In genomic region chr11:133269272-133269671, GRCh38 we compare ENCODE assay signal across 15 cellular contexts.
DNase-seq lines count a peak whose midpoint lies in the region; ATAC-seq lines count a peak whose summit lies in the region.
"Had no signal": no experiment of that assay in that cellular context is flagged by ENCODE, and none has a peak within 500 bp of the region (broad histone marks: within the 10 kb centered on the region; RNA-seq: fewer than 3 reads in every experiment).

No MANE protein-coding gene starts in this region.

- intact Hi-C loops in left cardiac atrium (cut with DNase I), result no loop called here

- DNase-seq in NCI-H146 (lab: John Stamatoyannopoulos, UW) (no peak), substantia nigra (lab: John Stamatoyannopoulos, UW) (no peak), NCI-H2171 (lab: John Stamatoyannopoulos, UW) (no peak), left cardiac atrium (no peak)
- DNase-seq: activated T-cell treated with anti-CD3 and anti-CD28 coated beads, Interleukin-2, amount 50 U/mL, for 24 hours; foreskin fibroblast; NCI-H1436 treated with DMSO at 0.1 percent for 48 hours; occipital lobe; PC-3; stimulated activated CD4-positive, alpha-beta T cell treated with anti-CD3 and anti-CD28 coated beads, Interleukin-2, amount 100 ng/mL, for 24 hours had no signal

- no peak overlapping the region for H3K27ac ChIP-seq in substantia nigra (ENCODE audit: low read depth, low read length, poor library complexity, severe bottlenecking)
- H3K27ac ChIP-seq: suprapubic skin had no signal

- ATAC-seq in GM18511 (IDR thresholded peaks at IDR 0.05; ENCODE audit: unreplicated experiment) (peak; percentile 94), GM19455 (IDR thresholded peaks at IDR 0.05; ENCODE audit: unreplicated experiment) (peak; percentile 96), HG02884 (IDR thresholded peaks at IDR 0.05; ENCODE audit: unreplicated experiment) (peak; percentile 96), HG03558 (IDR thresholded peaks at IDR 0.05; ENCODE audit: extremely low read depth, unreplicated experiment) (peak; percentile 97), left cardiac atrium (no peak)
- ATAC-seq: PC-3 had no signal

Comparison
In these comparisons a context has a peak if more than half of its experiments do, and no peak if none do; other contexts are left out.
1. ATAC-seq: peak in GM18511 (single experiment), GM19455 (single experiment), HG02884 (single experiment) and HG03558 (single experiment); none in left cardiac atrium (0 of 2).